ENCODE assay signal across 26 cellular contexts in genomic region chr1:182332256-182332655, GRCh38.
"Had no signal": no experiment of that assay in that cellular context is flagged by ENCODE, and none has a peak within 500 bp of the region (broad histone marks: within the 10 kb centered on the region; RNA-seq: fewer than 3 reads in every experiment).

No MANE protein-coding gene starts in this region.

- DNase-seq: activated CD4-positive, alpha-beta T cell treated with anti-CD3 and anti-CD28 coated beads for 36 hours; activated CD4-positive, CD25-positive, alpha-beta regulatory T cell; activated CD8-positive, alpha-beta memory T cell treated with anti-CD3 and anti-CD28 coated beads, Interleukin-2, amount 10 ng/mL, durations not matched to agents 7 days and 5 days; activated CD8-positive, alpha-beta T cell treated with anti-CD3 and anti-CD28 coated beads, Interleukin-2, amount 10 ng/mL, durations not matched to agents 7 days and 5 days; activated T-cell treated with anti-CD3 and anti-CD28 coated beads, Interleukin-2, amount 50 U/mL, for 48 hours; effector CD8-positive, alpha-beta T cell; left cardiac atrium; left ventricle myocardium superior; mucosa of descending colon; right lobe of liver; stimulated activated CD4-positive, alpha-beta T cell treated with anti-CD3 and anti-CD28 coated beads, Interleukin-12 subunit alpha, Interleukin-12 subunit beta, amount 100 ng/mL, for 4 hours; stimulated activated CD4-positive, alpha-beta T cell treated with anti-CD3 and anti-CD28 coated beads, Interleukin-4, amount 100 ng/mL, for 1 hour; T-helper 9 cell had no signal

- H3K27me3 ChIP-seq: breast epithelium, gastroesophageal sphincter, hepatocyte, neutrophil, right lobe of liver, vagina had no signal

- H3K4me1 ChIP-seq: breast epithelium, gastroesophageal sphincter, right lobe of liver had no signal

- H3K27me3 Mint-ChIP-seq: stimulated activated naive CD8-positive, alpha-beta T cell treated with anti-CD3 and anti-CD28 coated beads, Interleukin-15, Interleukin-2, amounts not matched to agents 100 ng/mL and 50 ng/mL, for 24 hours; type B pancreatic cell had no signal

- H2AFZ ChIP-seq: hepatocyte had no signal

- H3K27ac ChIP-seq: breast epithelium, gastroesophageal sphincter, hepatocyte, neutrophil, right lobe of liver, vagina had no signal

- H3K36me3 ChIP-seq: breast epithelium, gastroesophageal sphincter, neutrophil, right lobe of liver, vagina had no signal

- H3K4me3 ChIP-seq: breast epithelium, gastroesophageal sphincter, hepatocyte, mucosa of descending colon, right lobe of liver, vagina had no signal

- H3K9me3 Mint-ChIP-seq: activated naive CD4-positive, alpha-beta T cell treated with anti-CD3 and anti-CD28 coated beads, Interleukin-2, amount 50 U/mL, for 72 hours; activated T-helper 2 cell treated with anti-CD3 and anti-CD28 coated beads, Interferon-gamma antibody, Interleukin-2, Interleukin-4, amounts not matched to agents 10 μg/mL and 5 μg/mL and 100 μg/mL, durations not matched to agents 14 hours and 24 hours and 36 hours; central memory CD8-positive, alpha-beta T cell; dendritic cell treated with granulocyte-macrophage colony-stimulating factor and Interleukin-4, amounts not matched to agents 40 ng/mL and 50 ng/mL, for 4 days; natural killer cell treated with Interleukin-12 subunit alpha and Interleukin-12 subunit beta and Interleukin-15 and Interleukin-18, amount 100 ng/mL, for 72 hours; stimulated activated naive CD8-positive, alpha-beta T cell treated with anti-CD3 and anti-CD28 coated beads, Interleukin-15, Interleukin-2, amounts not matched to agents 100 ng/mL and 50 ng/mL, for 24 hours; T-helper 1 cell treated with Interleukin-12 subunit alpha and Interleukin-12 subunit beta and Interleukin-4 antibody, amounts not matched to agents 30 μg/mL and 1 μg/mL, for 36 hours; type B pancreatic cell had no signal

- H3K27ac Mint-ChIP-seq: activated CD4-positive, alpha-beta T cell treated with anti-CD3 and anti-CD28 coated beads for 36 hours; activated CD8-positive, alpha-beta memory T cell treated with anti-CD3 and anti-CD28 coated beads, Interleukin-2, amount 10 ng/mL, durations not matched to agents 7 days and 5 days; activated CD8-positive, alpha-beta T cell treated with anti-CD3 and anti-CD28 coated beads, Interleukin-2, amount 10 ng/mL, durations not matched to agents 7 days and 5 days; activated T-helper 2 cell treated with anti-CD3 and anti-CD28 coated beads, Interferon-gamma antibody, Interleukin-2, Interleukin-4, amounts not matched to agents 10 μg/mL and 5 μg/mL and 100 μg/mL, durations not matched to agents 14 hours and 24 hours and 36 hours; dendritic cell treated with granulocyte-macrophage colony-stimulating factor and Interleukin-4, amounts not matched to agents 40 ng/mL and 50 ng/mL, for 4 days; natural killer cell treated with Interleukin-12 subunit alpha and Interleukin-12 subunit beta and Interleukin-15 and Interleukin-18, amount 100 ng/mL, for 72 hours; stimulated activated naive CD8-positive, alpha-beta T cell treated with anti-CD3 and anti-CD28 coated beads, Interleukin-15, Interleukin-2, amounts not matched to agents 100 ng/mL and 50 ng/mL, for 24 hours; T-helper 1 cell treated with Interleukin-12 subunit alpha and Interleukin-12 subunit beta and Interleukin-4 antibody, amounts not matched to agents 30 μg/mL and 1 μg/mL, for 36 hours; type B pancreatic cell had no signal

- H3K4me3 Mint-ChIP-seq: activated CD4-positive, alpha-beta T cell treated with anti-CD3 and anti-CD28 coated beads for 36 hours; activated CD8-positive, alpha-beta memory T cell treated with anti-CD3 and anti-CD28 coated beads, Interleukin-2, amount 10 ng/mL, durations not matched to agents 7 days and 5 days; activated CD8-positive, alpha-beta T cell treated with anti-CD3 and anti-CD28 coated beads, Interleukin-2, amount 10 ng/mL, durations not matched to agents 7 days and 5 days; central memory CD8-positive, alpha-beta T cell; dendritic cell treated with granulocyte-macrophage colony-stimulating factor and Interleukin-4, amounts not matched to agents 40 ng/mL and 50 ng/mL, for 4 days; natural killer cell treated with Interleukin-12 subunit alpha and Interleukin-12 subunit beta and Interleukin-15 and Interleukin-18, amount 100 ng/mL, for 72 hours; stimulated activated naive CD8-positive, alpha-beta T cell treated with anti-CD3 and anti-CD28 coated beads, Interleukin-15, Interleukin-2, amounts not matched to agents 100 ng/mL and 50 ng/mL, for 24 hours; T-helper 1 cell treated with Interleukin-12 subunit alpha and Interleukin-12 subunit beta and Interleukin-4 antibody, amounts not matched to agents 30 μg/mL and 1 μg/mL, for 36 hours; type B pancreatic cell had no signal

- H3K9me3 ChIP-seq: breast epithelium, gastroesophageal sphincter, mucosa of descending colon, neutrophil, right lobe of liver, vagina had no signal

- H3K4me2 ChIP-seq: hepatocyte had no signal

- H3K36me3 Mint-ChIP-seq: activated CD8-positive, alpha-beta memory T cell treated with anti-CD3 and anti-CD28 coated beads, Interleukin-2, amount 10 ng/mL, durations not matched to agents 7 days and 5 days; activated naive CD4-positive, alpha-beta T cell treated with anti-CD3 and anti-CD28 coated beads, Interleukin-2, amount 50 U/mL, for 72 hours; natural killer cell treated with Interleukin-12 subunit alpha and Interleukin-12 subunit beta and Interleukin-15 and Interleukin-18, amount 100 ng/mL, for 72 hours; type B pancreatic cell had no signal

- ATAC-seq: activated CD4-positive, alpha-beta T cell treated with anti-CD3 and anti-CD28 coated beads for 36 hours; activated CD8-positive, alpha-beta memory T cell treated with anti-CD3 and anti-CD28 coated beads, Interleukin-2, amount 10 ng/mL, durations not matched to agents 7 days and 5 days; activated CD8-positive, alpha-beta T cell treated with anti-CD3 and anti-CD28 coated beads, Interleukin-2, amount 10 ng/mL, durations not matched to agents 7 days and 5 days; activated naive CD4-positive, alpha-beta T cell treated with anti-CD3 and anti-CD28 coated beads, Interleukin-2, amount 50 U/mL, for 72 hours; gastroesophageal sphincter; left cardiac atrium; left ventricle myocardium superior; mucosa of descending colon; natural killer cell treated with Interleukin-12 subunit alpha and Interleukin-12 subunit beta and Interleukin-15 and Interleukin-18, amount 100 ng/mL, for 72 hours; right lobe of liver had no signal

- H3K79me2 ChIP-seq: hepatocyte had no signal

- H3K4me1 Mint-ChIP-seq: activated CD4-positive, alpha-beta T cell treated with anti-CD3 and anti-CD28 coated beads for 36 hours; activated CD8-positive, alpha-beta memory T cell treated with anti-CD3 and anti-CD28 coated beads, Interleukin-2, amount 10 ng/mL, durations not matched to agents 7 days and 5 days; central memory CD8-positive, alpha-beta T cell had no signal
